1 cellular context compared by ENCODE assay signal in genomic region chr10:114388275-114388674, GRCh38.
TF ChIP-seq lines count a peak whose summit lies in the region.

No MANE protein-coding gene starts in this region.

TF ChIP-seq in GM12878, 131 proteins besides CTCF, POLR2A, EP300 and RAD21 (continued from another document and continues in another):
- TF ChIP-seq E4F1 (IDR thresholded peaks at IDR 0.05; ENCODE audit: borderline replicate concordance, partially characterized antibody) (no peak), SIX5 (IDR thresholded peaks at IDR 0.05; ENCODE audit: low read depth, low read length, severe bottlenecking) (no peak), SIN3A (IDR thresholded peaks at IDR 0.05; ENCODE audit: low read depth, low read length) (no peak), TCF12 (IDR thresholded peaks at IDR 0.05; ENCODE audit: low read depth, low read length) (peak; percentile 58; the same call in 1 of the 2 replicates), NFIC (IDR thresholded peaks at IDR 0.05; ENCODE audit: low read depth, low read length) (peak; percentile 84), MTA3 (IDR thresholded peaks at IDR 0.05; ENCODE audit: borderline replicate concordance, low read length) (peak; percentile 78; the same call in 1 of the 2 replicates), STAT1 (conservative IDR thresholded peaks at IDR 0.05) (no peak), BCL11A (IDR thresholded peaks at IDR 0.05; ENCODE audit: low read depth, low read length) (peak; percentile 79; the same call in 1 of the 2 replicates), CEBPZ (IDR thresholded peaks at IDR 0.05; ENCODE audit: low read depth, low read length) (no peak), DPF2 (IDR thresholded peaks at IDR 0.05) (peak; percentile 74), FOXK2 (IDR thresholded peaks at IDR 0.05) (no peak), KLF5 (IDR thresholded peaks at IDR 0.05; ENCODE audit: partially characterized antibody) (no peak), JUNB (IDR thresholded peaks at IDR 0.05) (peak; percentile 60; the same call in 1 of the 2 replicates), CREM (IDR thresholded peaks at IDR 0.05; ENCODE audit: low read depth) (peak; percentile 58; the same call in 1 of the 2 replicates), ETV6 (conservative IDR thresholded peaks at IDR 0.05 in 1 of 2, IDR thresholded peaks at IDR 0.05 in 1 of 2; ENCODE audit: borderline replicate concordance in 1 of 2, low read depth in 1 of 2) (peak in 1 of 2 experiments; percentile 40; a peak in 1 of 4 replicates), NBN (IDR thresholded peaks at IDR 0.05) (peak; percentile 62; the same call in 1 of the 2 replicates), SMAD5 (IDR thresholded peaks at IDR 0.05; ENCODE audit: low read depth) (no peak), POU2F2 (IDR thresholded peaks at IDR 0.05; ENCODE audit: borderline replicate concordance, low read depth, low read length) (peak; percentile 79; the same call in 2 of the 3 replicates), HSF1 (IDR thresholded peaks at IDR 0.05; ENCODE audit: low read depth, low read length) (no peak), ESRRA (IDR thresholded peaks at IDR 0.05; ENCODE audit: low read length) (no peak), PRDM15 (CRISPR knock-in tag; IDR thresholded peaks at IDR 0.05) (no peak), EED (IDR thresholded peaks at IDR 0.05; ENCODE audit: low read depth) (0 out of 2 replicates have a peak, but pooled peaks have one; percentile 41), MTA2 (IDR thresholded peaks at IDR 0.05; ENCODE audit: low read depth) (no peak; the same call in 1 of the 2 replicates), PAX5 (IDR thresholded peaks at IDR 0.05; ENCODE audit: borderline replicate concordance, low read depth, low read length) (peak; percentile 79; the same call in 1 of the 2 replicates), EGR1 (IDR thresholded peaks at IDR 0.05; ENCODE audit: borderline replicate concordance in 1 of 2, low read depth in 2 of 2, low read length in 2 of 2) (no peak), HDAC2 (IDR thresholded peaks at IDR 0.05) (no peak), LARP7 (IDR thresholded peaks at IDR 0.05) (no peak), IRF4 (IDR thresholded peaks at IDR 0.05; ENCODE audit: low read depth, low read length) (peak; percentile 87), ATF2 (IDR thresholded peaks at IDR 0.05; ENCODE audit: low read length) (peak; percentile 85; the same call in 1 of the 2 replicates), CBFB (IDR thresholded peaks at IDR 0.05; ENCODE audit: low read depth) (peak; percentile 57; the same call in 1 of the 2 replicates), BHLHE40 (IDR thresholded peaks at IDR 0.05; ENCODE audit: borderline replicate concordance in 1 of 2, low read depth in 2 of 2, low read length in 1 of 2) (peak in 1 of 2 experiments; percentile 11; a peak in 1 of 4 replicates), YY1 (IDR thresholded peaks at IDR 0.05; ENCODE audit: low read depth, low read length) (no peak), ELK1 (IDR thresholded peaks at IDR 0.05; ENCODE audit: low read depth, low read length) (no peak), ZBED1 (IDR thresholded peaks at IDR 0.05; ENCODE audit: borderline replicate concordance) (no peak), USF2 (IDR thresholded peaks at IDR 0.05; ENCODE audit: borderline replicate concordance, low read depth, low read length) (peak; percentile 37; the same call in 1 of the 2 replicates), IKZF2 (IDR thresholded peaks at IDR 0.05) (peak; percentile 66 to 84), MLLT1 (IDR thresholded peaks at IDR 0.05) (0 out of 2 replicates have a peak, but pooled peaks have one; percentile 46), BACH1 (IDR thresholded peaks at IDR 0.05; ENCODE audit: borderline replicate concordance) (peak; percentile 15; the same call in 1 of the 2 replicates), PML (IDR thresholded peaks at IDR 0.05; ENCODE audit: low read length) (no peak; the same call in 1 of the 2 replicates), ZNF687 (IDR thresholded peaks at IDR 0.05) (0 out of 2 replicates have a peak, but pooled peaks have one; percentile 21)
